In genomic region chr11:23079382-23079813, GRCh38 we compare ENCODE assay signal across 9 cellular contexts.
DNase-seq lines count a peak whose midpoint lies in the region; ATAC-seq and TF ChIP-seq lines count a peak whose summit lies in the region.
"Had no signal": no experiment of that assay in that cellular context is flagged by ENCODE, and none has a peak within 500 bp of the region (broad histone marks: within the 10 kb centered on the region; RNA-seq: fewer than 3 reads in every experiment).

No MANE protein-coding gene starts in this region.

- H3K4me1 ChIP-seq in SJSA1 (replicated peaks): peaks cover 27% of the 10 kb centered on the region
- H3K4me1 ChIP-seq in effector memory CD4-positive, alpha-beta T cell (ENCODE audit: control insufficient read depth, insufficient read depth, low read length, poor library complexity, severe bottlenecking): no peaks in the 10 kb centered on the region

- ATAC-seq in GM19463 (IDR thresholded peaks at IDR 0.05; ENCODE audit: unreplicated experiment): peak; percentile 78
- peak; percentile 69 for ATAC-seq in HG03025 (IDR thresholded peaks at IDR 0.05; ENCODE audit: low FRiP score, unreplicated experiment)

- H3K27ac ChIP-seq in SJSA1: peak overlapping the region; percentile 52
- no peak overlapping the region for H3K27ac ChIP-seq in effector memory CD4-positive, alpha-beta T cell (ENCODE audit: insufficient read depth, low read length, poor library complexity, severe bottlenecking)

- CTCF ChIA-PET in BJ (lab: Yijun Ruan, JAX): no interaction called here

- H3K36me3 ChIP-seq in BJ (ENCODE audit: control insufficient read depth, insufficient read depth, low read length) (no peaks in the 10 kb centered on the region), SJSA1 (no peaks in the 10 kb centered on the region)
- H3K36me3 ChIP-seq in effector memory CD4-positive, alpha-beta T cell (ENCODE audit: control insufficient read depth, insufficient read depth, low read length): no peaks in the 10 kb centered on the region

- no peaks in the 10 kb centered on the region for H3K27me3 ChIP-seq in BJ (ENCODE audit: control insufficient read depth, insufficient read depth, low read length)
- H3K27me3 ChIP-seq in SJSA1 (replicated peaks): no peaks in the 10 kb centered on the region
- no peaks in the 10 kb centered on the region for H3K27me3 ChIP-seq in effector memory CD4-positive, alpha-beta T cell (replicated peaks; ENCODE audit: control insufficient read depth, insufficient read depth, low read length, poor library complexity, severe bottlenecking)

- no peak for TF ChIP-seq CTCF in BJ (IDR thresholded peaks at IDR 0.05; ENCODE audit: insufficient read depth, low read depth, low read length)

- POLR2A ChIA-PET in BJ (lab: Charles Lee): no interaction called here

- DNase-seq in BJ (ENCODE audit: low read depth) (peak; percentile 39), SJSA1 (ENCODE audit: low read depth in 1 of 2, low spot score in 2 of 2) (peak in 1 of 2 experiments; percentile 62), NCI-H1105 (lab: John Stamatoyannopoulos, UW) (no peak), NCI-H2081 treated with DMSO at 0.1 percent for 48 hours (lab: John Stamatoyannopoulos, UW) (no peak)
- DNase-seq in central memory CD4-positive, alpha-beta T cell: no peak
- DNase-seq in effector memory CD4-positive, alpha-beta T cell: no peak
- DNase-seq: AML-193 had no signal

- H3K4me3 ChIP-seq in BJ (ENCODE audit: low read depth, low read length) (no peak overlapping the region), SJSA1 (no peak overlapping the region)
- H3K4me3 ChIP-seq in effector memory CD4-positive, alpha-beta T cell (ENCODE audit: insufficient read depth, low read depth, low read length, poor library complexity, severe bottlenecking): no peak overlapping the region

- no peaks in the 10 kb centered on the region for H3K9me3 ChIP-seq in SJSA1 (replicated peaks)
- H3K9me3 ChIP-seq in effector memory CD4-positive, alpha-beta T cell (ENCODE audit: control insufficient read depth, low read length): no peaks in the 10 kb centered on the region
